ENCODE assay signal across 1 cellular context in the genomic region with DNA sequence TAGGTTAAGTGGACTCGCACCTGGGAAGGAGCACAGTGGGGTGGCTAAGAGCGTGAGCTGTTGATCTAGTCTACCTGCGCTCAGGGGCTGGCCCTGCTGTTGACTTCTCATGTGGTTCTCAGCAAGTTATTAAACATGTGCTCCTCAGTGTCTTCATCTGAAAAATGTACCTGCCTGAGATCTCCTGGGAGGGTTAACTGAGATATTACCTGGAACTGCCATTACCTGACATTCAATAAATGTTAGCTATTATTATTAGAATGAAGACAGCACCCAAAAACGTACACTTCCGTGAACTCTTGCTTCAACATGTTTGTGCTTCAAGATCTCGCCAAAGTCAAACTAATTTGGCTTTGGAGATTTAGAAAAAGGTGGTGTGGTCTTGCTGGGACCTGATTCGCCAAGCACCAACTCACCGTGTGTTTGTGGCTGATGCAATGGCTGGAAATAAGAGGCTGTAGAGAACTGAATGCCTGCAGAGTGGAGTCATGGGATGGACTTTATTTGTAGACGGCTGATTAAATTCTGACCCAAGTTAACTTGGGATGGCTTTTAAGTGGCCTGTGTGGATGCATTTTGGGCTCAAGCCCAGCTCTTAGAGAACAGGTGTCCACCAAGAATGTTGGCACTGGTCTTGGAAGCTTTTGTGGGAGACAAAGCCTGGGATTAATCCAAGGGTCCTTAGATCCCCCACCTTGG.
TF ChIP-seq lines count a peak whose summit lies in the region.

No MANE protein-coding gene starts in this region.

TF ChIP-seq in K562, 482 proteins besides CTCF, POLR2A, EP300 and RAD21 (continued from another document and continues in another):
- TF ChIP-seq, protein P1, sequence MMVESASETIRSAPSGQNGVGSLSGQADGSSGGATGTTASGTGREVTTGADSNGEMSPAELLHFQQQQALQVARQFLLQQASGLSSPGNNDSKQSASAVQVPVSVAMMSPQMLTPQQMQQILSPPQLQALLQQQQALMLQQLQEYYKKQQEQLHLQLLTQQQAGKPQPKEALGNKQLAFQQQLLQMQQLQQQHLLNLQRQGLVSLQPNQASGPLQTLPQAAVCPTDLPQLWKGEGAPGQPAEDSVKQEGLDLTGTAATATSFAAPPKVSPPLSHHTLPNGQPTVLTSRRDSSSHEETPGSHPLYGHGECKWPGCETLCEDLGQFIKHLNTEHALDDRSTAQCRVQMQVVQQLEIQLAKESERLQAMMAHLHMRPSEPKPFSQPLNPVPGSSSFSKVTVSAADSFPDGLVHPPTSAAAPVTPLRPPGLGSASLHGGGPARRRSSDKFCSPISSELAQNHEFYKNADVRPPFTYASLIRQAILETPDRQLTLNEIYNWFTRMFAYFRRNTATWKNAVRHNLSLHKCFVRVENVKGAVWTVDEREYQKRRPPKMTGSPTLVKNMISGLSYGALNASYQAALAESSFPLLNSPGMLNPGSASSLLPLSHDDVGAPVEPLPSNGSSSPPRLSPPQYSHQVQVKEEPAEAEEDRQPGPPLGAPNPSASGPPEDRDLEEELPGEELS (CRISPR knock-in tag; IDR thresholded peaks at IDR 0.05; ENCODE audit: borderline replicate concordance) = no peak
- TF ChIP-seq SP1 (CRISPR knock-in tag; IDR thresholded peaks at IDR 0.05) (no peak), SAP30 (IDR thresholded peaks at IDR 0.05; ENCODE audit: borderline replicate concordance, insufficient read depth, low read depth, low read length, poor library complexity, severe bottlenecking) (no peak), THRAP3 (IDR thresholded peaks at IDR 0.05; ENCODE audit: borderline replicate concordance) (no peak), ZNF561 (CRISPR knock-in tag; conservative IDR thresholded peaks at IDR 0.05) (no peak), RAD51 (IDR thresholded peaks at IDR 0.05; ENCODE audit: borderline replicate concordance, low read depth) (no peak), HIVEP1 (CRISPR knock-in tag; IDR thresholded peaks at IDR 0.05) (peak; percentile 5; the same call in 1 of the 2 replicates), ZNF699 (CRISPR knock-in tag; IDR thresholded peaks at IDR 0.05; ENCODE audit: insufficient replicate concordance) (no peak), FOXA3 (CRISPR knock-in tag; conservative IDR thresholded peaks at IDR 0.05 in 1 of 2, IDR thresholded peaks at IDR 0.05 in 1 of 2) (no peak), JUND (IDR thresholded peaks at IDR 0.05; ENCODE audit: borderline replicate concordance, low read depth, low read length) (peak; percentile 85), JUND (tag; IDR thresholded peaks at IDR 0.05; ENCODE audit: borderline replicate concordance, low read depth, low read length) (no peak), ZBED1 (IDR thresholded peaks at IDR 0.05) (no peak), NCOA1 (IDR thresholded peaks at IDR 0.05; ENCODE audit: low read depth) (no peak), CC2D1A (IDR thresholded peaks at IDR 0.05) (no peak), ARID1B (IDR thresholded peaks at IDR 0.05) (no peak), ETV5 (CRISPR knock-in tag; IDR thresholded peaks at IDR 0.05; ENCODE audit: low read depth) (no peak), HMG20B (CRISPR knock-in tag; IDR thresholded peaks at IDR 0.05) (no peak), OTX1 (CRISPR knock-in tag; IDR thresholded peaks at IDR 0.05) (no peak), JUN (IDR thresholded peaks at IDR 0.05; ENCODE audit: borderline replicate concordance, low read depth, low read length) (0 out of 2 replicates have a peak, but pooled peaks have one; percentile 35), JUN (CRISPR knock-in tag; IDR thresholded peaks at IDR 0.05; ENCODE audit: borderline replicate concordance) (no peak), SMAD3 (CRISPR knock-in tag; conservative IDR thresholded peaks at IDR 0.05) (0 out of 2 replicates have a peak, but pooled peaks have one; percentile 17), ZFX (CRISPR knock-in tag; IDR thresholded peaks at IDR 0.05) (no peak), TBP (optimal IDR thresholded peaks at IDR 0.05; ENCODE audit: low read depth, low read length) (no peak), NFIC (IDR thresholded peaks at IDR 0.05) (no peak), ZEB2 (IDR thresholded peaks at IDR 0.05) (peak; percentile 50), NFYB (IDR thresholded peaks at IDR 0.05; ENCODE audit: extremely low read depth, insufficient read length) (no peak), ZNF584 (CRISPR knock-in tag; IDR thresholded peaks at IDR 0.05; ENCODE audit: low read depth) (peak; percentile 26; the same call in 1 of the 2 replicates), ZNF239 (CRISPR knock-in tag; IDR thresholded peaks at IDR 0.05) (no peak; the same call in 1 of the 2 replicates), ZNF507 (tag; conservative IDR thresholded peaks at IDR 0.05) (no peak), CTBP1 (IDR thresholded peaks at IDR 0.05; ENCODE audit: borderline replicate concordance) (0 out of 2 replicates have a peak, but pooled peaks have one; percentile 33), TOE1 (IDR thresholded peaks at IDR 0.05; ENCODE audit: borderline replicate concordance) (peak; percentile 32; the same call in 1 of the 2 replicates), TOE1 (CRISPR knock-in tag; IDR thresholded peaks at IDR 0.05; ENCODE audit: borderline replicate concordance, low read depth) (no peak), ZNF57 (CRISPR knock-in tag; IDR thresholded peaks at IDR 0.05) (no peak), CCNT2 (IDR thresholded peaks at IDR 0.05; ENCODE audit: borderline replicate concordance, extremely low read depth, insufficient read length, low read depth, low read length) (no peak), ZNF232 (CRISPR knock-in tag; IDR thresholded peaks at IDR 0.05) (no peak), ZNF785 (CRISPR knock-in tag; IDR thresholded peaks at IDR 0.05) (no peak), BCL6 (CRISPR knock-in tag; IDR thresholded peaks at IDR 0.05) (no peak), TSC22D4 (tag; IDR thresholded peaks at IDR 0.05) (no peak), ZNF551 (CRISPR knock-in tag; IDR thresholded peaks at IDR 0.05) (no peak), CREBBP (IDR thresholded peaks at IDR 0.05; ENCODE audit: low read depth, low read length) (no peak), TCFL5 (CRISPR knock-in tag; conservative IDR thresholded peaks at IDR 0.05) (no peak), SIX5 (IDR thresholded peaks at IDR 0.05; ENCODE audit: borderline replicate concordance in 1 of 2, insufficient read depth in 1 of 2, low read depth in 1 of 2, low read length in 2 of 2) (no peak), ZNF175 (CRISPR knock-in tag; IDR thresholded peaks at IDR 0.05; ENCODE audit: low read depth) (peak; percentile 90), ZNF75A (CRISPR knock-in tag; IDR thresholded peaks at IDR 0.05) (peak; percentile 42; the same call in 1 of the 2 replicates), NR3C1 (CRISPR knock-in tag; IDR thresholded peaks at IDR 0.05) (no peak), ZNF3 (CRISPR knock-in tag; IDR thresholded peaks at IDR 0.05) (no peak), ATF7 (IDR thresholded peaks at IDR 0.05) (peak; percentile 87)
- TF ChIP-seq, protein P2, sequence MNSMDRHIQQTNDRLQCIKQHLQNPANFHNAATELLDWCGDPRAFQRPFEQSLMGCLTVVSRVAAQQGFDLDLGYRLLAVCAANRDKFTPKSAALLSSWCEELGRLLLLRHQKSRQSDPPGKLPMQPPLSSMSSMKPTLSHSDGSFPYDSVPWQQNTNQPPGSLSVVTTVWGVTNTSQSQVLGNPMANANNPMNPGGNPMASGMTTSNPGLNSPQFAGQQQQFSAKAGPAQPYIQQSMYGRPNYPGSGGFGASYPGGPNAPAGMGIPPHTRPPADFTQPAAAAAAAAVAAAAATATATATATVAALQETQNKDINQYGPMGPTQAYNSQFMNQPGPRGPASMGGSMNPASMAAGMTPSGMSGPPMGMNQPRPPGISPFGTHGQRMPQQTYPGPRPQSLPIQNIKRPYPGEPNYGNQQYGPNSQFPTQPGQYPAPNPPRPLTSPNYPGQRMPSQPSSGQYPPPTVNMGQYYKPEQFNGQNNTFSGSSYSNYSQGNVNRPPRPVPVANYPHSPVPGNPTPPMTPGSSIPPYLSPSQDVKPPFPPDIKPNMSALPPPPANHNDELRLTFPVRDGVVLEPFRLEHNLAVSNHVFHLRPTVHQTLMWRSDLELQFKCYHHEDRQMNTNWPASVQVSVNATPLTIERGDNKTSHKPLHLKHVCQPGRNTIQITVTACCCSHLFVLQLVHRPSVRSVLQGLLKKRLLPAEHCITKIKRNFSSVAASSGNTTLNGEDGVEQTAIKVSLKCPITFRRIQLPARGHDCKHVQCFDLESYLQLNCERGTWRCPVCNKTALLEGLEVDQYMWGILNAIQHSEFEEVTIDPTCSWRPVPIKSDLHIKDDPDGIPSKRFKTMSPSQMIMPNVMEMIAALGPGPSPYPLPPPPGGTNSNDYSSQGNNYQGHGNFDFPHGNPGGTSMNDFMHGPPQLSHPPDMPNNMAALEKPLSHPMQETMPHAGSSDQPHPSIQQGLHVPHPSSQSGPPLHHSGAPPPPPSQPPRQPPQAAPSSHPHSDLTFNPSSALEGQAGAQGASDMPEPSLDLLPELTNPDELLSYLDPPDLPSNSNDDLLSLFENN (IDR thresholded peaks at IDR 0.05; ENCODE audit: low read depth in 2 of 2, low read length in 2 of 2) = no peak
- TF ChIP-seq, protein P3, sequence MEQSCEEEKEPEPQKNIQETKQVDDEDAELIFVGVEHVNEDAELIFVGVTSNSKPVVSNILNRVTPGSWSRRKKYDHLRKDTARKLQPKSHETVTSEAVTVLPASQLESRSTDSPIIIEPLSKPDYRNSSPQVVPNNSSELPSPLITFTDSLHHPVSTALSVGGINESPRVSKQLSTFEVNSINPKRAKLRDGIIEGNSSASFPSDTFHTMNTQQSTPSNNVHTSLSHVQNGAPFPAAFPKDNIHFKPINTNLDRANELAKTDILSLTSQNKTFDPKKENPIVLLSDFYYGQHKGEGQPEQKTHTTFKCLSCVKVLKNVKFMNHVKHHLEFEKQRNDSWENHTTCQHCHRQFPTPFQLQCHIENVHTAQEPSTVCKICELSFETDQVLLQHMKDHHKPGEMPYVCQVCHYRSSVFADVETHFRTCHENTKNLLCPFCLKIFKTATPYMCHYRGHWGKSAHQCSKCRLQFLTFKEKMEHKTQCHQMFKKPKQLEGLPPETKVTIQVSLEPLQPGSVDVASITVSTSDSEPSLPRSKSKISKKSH (CRISPR knock-in tag; IDR thresholded peaks at IDR 0.05) = no peak
- TF ChIP-seq, protein P4, sequence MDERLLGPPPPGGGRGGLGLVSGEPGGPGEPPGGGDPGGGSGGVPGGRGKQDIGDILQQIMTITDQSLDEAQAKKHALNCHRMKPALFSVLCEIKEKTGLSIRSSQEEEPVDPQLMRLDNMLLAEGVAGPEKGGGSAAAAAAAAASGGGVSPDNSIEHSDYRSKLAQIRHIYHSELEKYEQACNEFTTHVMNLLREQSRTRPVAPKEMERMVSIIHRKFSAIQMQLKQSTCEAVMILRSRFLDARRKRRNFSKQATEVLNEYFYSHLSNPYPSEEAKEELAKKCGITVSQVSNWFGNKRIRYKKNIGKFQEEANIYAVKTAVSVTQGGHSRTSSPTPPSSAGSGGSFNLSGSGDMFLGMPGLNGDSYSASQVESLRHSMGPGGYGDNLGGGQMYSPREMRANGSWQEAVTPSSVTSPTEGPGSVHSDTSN (CRISPR knock-in tag; IDR thresholded peaks at IDR 0.05; ENCODE audit: low read depth) = no peak
- TF ChIP-seq, protein P4 (tag; conservative IDR thresholded peaks at IDR 0.05; ENCODE audit: low read depth) = no peak
- TF ChIP-seq, protein P5, sequence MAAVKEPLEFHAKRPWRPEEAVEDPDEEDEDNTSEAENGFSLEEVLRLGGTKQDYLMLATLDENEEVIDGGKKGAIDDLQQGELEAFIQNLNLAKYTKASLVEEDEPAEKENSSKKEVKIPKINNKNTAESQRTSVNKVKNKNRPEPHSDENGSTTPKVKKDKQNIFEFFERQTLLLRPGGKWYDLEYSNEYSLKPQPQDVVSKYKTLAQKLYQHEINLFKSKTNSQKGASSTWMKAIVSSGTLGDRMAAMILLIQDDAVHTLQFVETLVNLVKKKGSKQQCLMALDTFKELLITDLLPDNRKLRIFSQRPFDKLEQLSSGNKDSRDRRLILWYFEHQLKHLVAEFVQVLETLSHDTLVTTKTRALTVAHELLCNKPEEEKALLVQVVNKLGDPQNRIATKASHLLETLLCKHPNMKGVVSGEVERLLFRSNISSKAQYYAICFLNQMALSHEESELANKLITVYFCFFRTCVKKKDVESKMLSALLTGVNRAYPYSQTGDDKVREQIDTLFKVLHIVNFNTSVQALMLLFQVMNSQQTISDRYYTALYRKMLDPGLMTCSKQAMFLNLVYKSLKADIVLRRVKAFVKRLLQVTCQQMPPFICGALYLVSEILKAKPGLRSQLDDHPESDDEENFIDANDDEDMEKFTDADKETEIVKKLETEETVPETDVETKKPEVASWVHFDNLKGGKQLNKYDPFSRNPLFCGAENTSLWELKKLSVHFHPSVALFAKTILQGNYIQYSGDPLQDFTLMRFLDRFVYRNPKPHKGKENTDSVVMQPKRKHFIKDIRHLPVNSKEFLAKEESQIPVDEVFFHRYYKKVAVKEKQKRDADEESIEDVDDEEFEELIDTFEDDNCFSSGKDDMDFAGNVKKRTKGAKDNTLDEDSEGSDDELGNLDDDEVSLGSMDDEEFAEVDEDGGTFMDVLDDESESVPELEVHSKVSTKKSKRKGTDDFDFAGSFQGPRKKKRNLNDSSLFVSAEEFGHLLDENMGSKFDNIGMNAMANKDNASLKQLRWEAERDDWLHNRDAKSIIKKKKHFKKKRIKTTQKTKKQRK (IDR thresholded peaks at IDR 0.05; ENCODE audit: borderline replicate concordance, low read depth, low read length) = no peak
- TF ChIP-seq, protein P6, sequence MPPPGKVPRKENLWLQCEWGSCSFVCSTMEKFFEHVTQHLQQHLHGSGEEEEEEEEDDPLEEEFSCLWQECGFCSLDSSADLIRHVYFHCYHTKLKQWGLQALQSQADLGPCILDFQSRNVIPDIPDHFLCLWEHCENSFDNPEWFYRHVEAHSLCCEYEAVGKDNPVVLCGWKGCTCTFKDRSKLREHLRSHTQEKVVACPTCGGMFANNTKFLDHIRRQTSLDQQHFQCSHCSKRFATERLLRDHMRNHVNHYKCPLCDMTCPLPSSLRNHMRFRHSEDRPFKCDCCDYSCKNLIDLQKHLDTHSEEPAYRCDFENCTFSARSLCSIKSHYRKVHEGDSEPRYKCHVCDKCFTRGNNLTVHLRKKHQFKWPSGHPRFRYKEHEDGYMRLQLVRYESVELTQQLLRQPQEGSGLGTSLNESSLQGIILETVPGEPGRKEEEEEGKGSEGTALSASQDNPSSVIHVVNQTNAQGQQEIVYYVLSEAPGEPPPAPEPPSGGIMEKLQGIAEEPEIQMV (tag; conservative IDR thresholded peaks at IDR 0.05; ENCODE audit: low read depth) = no peak
- TF ChIP-seq, protein P7, sequence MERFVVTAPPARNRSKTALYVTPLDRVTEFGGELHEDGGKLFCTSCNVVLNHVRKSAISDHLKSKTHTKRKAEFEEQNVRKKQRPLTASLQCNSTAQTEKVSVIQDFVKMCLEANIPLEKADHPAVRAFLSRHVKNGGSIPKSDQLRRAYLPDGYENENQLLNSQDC (CRISPR knock-in tag; IDR thresholded peaks at IDR 0.05) = no peak
